ENCODE assay signal across 1 cellular context in the genomic region with DNA sequence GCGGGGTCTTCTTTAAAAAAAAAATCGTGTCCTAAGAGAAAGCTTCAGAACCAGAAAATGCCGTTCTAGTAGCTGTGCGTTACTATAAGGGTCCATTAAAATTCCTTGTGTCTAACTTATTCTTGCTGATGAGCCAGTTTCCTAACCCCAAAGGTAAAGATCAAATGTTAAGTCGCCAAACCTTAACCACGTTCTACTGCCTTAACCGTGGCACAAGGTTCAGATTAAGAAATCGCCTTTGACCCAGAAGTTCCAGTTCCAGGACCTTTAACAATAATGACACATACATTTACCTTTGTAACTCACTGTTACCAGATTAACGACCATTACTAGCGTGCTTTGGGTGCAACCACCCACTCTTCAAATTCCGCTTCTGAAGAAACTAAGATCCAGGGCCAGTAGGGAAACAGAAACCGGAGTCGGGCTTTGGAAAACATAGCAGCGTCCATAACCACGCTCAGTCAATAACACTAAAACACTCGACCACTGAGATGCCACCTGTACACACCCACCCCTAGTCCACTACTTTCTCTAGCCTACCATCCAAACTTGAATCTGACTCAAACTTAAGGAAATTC.
A peak's percentile ranks its signal among the peaks of the same experiment; 100 is the strongest.
TF ChIP-seq lines count a peak whose summit lies in the region.

No MANE protein-coding gene starts in this region.

TF ChIP-seq in HepG2, 621 proteins besides CTCF, POLR2A, EP300 and RAD21 (continued from another document):
- TF ChIP-seq, protein P1, sequence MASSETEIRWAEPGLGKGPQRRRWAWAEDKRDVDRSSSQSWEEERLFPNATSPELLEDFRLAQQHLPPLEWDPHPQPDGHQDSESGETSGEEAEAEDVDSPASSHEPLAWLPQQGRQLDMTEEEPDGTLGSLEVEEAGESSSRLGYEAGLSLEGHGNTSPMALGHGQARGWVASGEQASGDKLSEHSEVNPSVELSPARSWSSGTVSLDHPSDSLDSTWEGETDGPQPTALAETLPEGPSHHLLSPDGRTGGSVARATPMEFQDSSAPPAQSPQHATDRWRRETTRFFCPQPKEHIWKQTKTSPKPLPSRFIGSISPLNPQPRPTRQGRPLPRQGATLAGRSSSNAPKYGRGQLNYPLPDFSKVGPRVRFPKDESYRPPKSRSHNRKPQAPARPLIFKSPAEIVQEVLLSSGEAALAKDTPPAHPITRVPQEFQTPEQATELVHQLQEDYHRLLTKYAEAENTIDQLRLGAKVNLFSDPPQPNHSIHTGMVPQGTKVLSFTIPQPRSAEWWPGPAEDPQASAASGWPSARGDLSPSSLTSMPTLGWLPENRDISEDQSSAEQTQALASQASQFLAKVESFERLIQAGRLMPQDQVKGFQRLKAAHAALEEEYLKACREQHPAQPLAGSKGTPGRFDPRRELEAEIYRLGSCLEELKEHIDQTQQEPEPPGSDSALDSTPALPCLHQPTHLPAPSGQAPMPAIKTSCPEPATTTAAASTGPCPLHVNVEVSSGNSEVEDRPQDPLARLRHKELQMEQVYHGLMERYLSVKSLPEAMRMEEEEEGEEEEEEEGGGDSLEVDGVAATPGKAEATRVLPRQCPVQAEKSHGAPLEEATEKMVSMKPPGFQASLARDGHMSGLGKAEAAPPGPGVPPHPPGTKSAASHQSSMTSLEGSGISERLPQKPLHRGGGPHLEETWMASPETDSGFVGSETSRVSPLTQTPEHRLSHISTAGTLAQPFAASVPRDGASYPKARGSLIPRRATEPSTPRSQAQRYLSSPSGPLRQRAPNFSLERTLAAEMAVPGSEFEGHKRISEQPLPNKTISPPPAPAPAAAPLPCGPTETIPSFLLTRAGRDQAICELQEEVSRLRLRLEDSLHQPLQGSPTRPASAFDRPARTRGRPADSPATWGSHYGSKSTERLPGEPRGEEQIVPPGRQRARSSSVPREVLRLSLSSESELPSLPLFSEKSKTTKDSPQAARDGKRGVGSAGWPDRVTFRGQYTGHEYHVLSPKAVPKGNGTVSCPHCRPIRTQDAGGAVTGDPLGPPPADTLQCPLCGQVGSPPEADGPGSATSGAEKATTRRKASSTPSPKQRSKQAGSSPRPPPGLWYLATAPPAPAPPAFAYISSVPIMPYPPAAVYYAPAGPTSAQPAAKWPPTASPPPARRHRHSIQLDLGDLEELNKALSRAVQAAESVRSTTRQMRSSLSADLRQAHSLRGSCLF (CRISPR knock-in tag; IDR thresholded peaks at IDR 0.05; ENCODE audit: borderline replicate concordance), result no peak; the same call in 1 of the 2 replicates
- TF ChIP-seq NR3C1 (CRISPR knock-in tag; IDR thresholded peaks at IDR 0.05) (no peak), SIN3A (IDR thresholded peaks at IDR 0.05; ENCODE audit: borderline replicate concordance, low read depth, low read length) (no peak), MXI1 (IDR thresholded peaks at IDR 0.05; ENCODE audit: borderline replicate concordance, low read depth, low read length) (0 out of 3 replicates have a peak, but pooled peaks have one; percentile 24), EZH2 (conservative IDR thresholded peaks at IDR 0.05; ENCODE audit: low read depth, low read length) (no peak), SRSF9 (IDR thresholded peaks at IDR 0.05; ENCODE audit: borderline replicate concordance, insufficient read depth, low read depth, low read length, poor library complexity, severe bottlenecking) (no peak), ZNF629 (CRISPR knock-in tag; conservative IDR thresholded peaks at IDR 0.05) (no peak), ZNF101 (CRISPR knock-in tag; IDR thresholded peaks at IDR 0.05; ENCODE audit: borderline replicate concordance, low read depth) (no peak), SUZ12 (IDR thresholded peaks at IDR 0.05; ENCODE audit: low read depth, low read length) (no peak), PAF1 (CRISPR knock-in tag; IDR thresholded peaks at IDR 0.05) (no peak)
- TF ChIP-seq, protein P2, sequence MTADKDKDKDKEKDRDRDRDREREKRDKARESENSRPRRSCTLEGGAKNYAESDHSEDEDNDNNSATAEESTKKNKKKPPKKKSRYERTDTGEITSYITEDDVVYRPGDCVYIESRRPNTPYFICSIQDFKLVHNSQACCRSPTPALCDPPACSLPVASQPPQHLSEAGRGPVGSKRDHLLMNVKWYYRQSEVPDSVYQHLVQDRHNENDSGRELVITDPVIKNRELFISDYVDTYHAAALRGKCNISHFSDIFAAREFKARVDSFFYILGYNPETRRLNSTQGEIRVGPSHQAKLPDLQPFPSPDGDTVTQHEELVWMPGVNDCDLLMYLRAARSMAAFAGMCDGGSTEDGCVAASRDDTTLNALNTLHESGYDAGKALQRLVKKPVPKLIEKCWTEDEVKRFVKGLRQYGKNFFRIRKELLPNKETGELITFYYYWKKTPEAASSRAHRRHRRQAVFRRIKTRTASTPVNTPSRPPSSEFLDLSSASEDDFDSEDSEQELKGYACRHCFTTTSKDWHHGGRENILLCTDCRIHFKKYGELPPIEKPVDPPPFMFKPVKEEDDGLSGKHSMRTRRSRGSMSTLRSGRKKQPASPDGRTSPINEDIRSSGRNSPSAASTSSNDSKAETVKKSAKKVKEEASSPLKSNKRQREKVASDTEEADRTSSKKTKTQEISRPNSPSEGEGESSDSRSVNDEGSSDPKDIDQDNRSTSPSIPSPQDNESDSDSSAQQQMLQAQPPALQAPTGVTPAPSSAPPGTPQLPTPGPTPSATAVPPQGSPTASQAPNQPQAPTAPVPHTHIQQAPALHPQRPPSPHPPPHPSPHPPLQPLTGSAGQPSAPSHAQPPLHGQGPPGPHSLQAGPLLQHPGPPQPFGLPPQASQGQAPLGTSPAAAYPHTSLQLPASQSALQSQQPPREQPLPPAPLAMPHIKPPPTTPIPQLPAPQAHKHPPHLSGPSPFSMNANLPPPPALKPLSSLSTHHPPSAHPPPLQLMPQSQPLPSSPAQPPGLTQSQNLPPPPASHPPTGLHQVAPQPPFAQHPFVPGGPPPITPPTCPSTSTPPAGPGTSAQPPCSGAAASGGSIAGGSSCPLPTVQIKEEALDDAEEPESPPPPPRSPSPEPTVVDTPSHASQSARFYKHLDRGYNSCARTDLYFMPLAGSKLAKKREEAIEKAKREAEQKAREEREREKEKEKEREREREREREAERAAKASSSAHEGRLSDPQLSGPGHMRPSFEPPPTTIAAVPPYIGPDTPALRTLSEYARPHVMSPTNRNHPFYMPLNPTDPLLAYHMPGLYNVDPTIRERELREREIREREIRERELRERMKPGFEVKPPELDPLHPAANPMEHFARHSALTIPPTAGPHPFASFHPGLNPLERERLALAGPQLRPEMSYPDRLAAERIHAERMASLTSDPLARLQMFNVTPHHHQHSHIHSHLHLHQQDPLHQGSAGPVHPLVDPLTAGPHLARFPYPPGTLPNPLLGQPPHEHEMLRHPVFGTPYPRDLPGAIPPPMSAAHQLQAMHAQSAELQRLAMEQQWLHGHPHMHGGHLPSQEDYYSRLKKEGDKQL (CRISPR knock-in tag; IDR thresholded peaks at IDR 0.05; ENCODE audit: low read depth), result no peak
- TF ChIP-seq, protein P3, sequence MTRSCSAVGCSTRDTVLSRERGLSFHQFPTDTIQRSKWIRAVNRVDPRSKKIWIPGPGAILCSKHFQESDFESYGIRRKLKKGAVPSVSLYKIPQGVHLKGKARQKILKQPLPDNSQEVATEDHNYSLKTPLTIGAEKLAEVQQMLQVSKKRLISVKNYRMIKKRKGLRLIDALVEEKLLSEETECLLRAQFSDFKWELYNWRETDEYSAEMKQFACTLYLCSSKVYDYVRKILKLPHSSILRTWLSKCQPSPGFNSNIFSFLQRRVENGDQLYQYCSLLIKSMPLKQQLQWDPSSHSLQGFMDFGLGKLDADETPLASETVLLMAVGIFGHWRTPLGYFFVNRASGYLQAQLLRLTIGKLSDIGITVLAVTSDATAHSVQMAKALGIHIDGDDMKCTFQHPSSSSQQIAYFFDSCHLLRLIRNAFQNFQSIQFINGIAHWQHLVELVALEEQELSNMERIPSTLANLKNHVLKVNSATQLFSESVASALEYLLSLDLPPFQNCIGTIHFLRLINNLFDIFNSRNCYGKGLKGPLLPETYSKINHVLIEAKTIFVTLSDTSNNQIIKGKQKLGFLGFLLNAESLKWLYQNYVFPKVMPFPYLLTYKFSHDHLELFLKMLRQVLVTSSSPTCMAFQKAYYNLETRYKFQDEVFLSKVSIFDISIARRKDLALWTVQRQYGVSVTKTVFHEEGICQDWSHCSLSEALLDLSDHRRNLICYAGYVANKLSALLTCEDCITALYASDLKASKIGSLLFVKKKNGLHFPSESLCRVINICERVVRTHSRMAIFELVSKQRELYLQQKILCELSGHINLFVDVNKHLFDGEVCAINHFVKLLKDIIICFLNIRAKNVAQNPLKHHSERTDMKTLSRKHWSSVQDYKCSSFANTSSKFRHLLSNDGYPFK (CRISPR knock-in tag; IDR thresholded peaks at IDR 0.05; ENCODE audit: borderline replicate concordance), result no peak
- TF ChIP-seq, protein P4, sequence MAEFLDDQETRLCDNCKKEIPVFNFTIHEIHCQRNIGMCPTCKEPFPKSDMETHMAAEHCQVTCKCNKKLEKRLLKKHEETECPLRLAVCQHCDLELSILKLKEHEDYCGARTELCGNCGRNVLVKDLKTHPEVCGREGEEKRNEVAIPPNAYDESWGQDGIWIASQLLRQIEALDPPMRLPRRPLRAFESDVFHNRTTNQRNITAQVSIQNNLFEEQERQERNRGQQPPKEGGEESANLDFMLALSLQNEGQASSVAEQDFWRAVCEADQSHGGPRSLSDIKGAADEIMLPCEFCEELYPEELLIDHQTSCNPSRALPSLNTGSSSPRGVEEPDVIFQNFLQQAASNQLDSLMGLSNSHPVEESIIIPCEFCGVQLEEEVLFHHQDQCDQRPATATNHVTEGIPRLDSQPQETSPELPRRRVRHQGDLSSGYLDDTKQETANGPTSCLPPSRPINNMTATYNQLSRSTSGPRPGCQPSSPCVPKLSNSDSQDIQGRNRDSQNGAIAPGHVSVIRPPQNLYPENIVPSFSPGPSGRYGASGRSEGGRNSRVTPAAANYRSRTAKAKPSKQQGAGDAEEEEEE (CRISPR knock-in tag; IDR thresholded peaks at IDR 0.05; ENCODE audit: borderline replicate concordance), result no peak
- TF ChIP-seq, protein P5, sequence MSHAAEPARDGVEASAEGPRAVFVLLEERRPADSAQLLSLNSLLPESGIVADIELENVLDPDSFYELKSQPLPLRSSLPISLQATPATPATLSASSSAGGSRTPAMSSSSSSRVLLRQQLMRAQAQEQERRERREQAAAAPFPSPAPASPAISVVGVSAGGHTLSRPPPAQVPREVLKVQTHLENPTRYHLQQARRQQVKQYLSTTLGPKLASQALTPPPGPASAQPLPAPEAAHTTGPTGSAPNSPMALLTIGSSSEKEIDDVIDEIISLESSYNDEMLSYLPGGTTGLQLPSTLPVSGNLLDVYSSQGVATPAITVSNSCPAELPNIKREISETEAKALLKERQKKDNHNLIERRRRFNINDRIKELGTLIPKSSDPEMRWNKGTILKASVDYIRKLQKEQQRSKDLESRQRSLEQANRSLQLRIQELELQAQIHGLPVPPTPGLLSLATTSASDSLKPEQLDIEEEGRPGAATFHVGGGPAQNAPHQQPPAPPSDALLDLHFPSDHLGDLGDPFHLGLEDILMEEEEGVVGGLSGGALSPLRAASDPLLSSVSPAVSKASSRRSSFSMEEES (CRISPR knock-in tag; IDR thresholded peaks at IDR 0.05), result peak; percentile 5; the same call in 1 of the 2 replicates
